In the genomic region with DNA sequence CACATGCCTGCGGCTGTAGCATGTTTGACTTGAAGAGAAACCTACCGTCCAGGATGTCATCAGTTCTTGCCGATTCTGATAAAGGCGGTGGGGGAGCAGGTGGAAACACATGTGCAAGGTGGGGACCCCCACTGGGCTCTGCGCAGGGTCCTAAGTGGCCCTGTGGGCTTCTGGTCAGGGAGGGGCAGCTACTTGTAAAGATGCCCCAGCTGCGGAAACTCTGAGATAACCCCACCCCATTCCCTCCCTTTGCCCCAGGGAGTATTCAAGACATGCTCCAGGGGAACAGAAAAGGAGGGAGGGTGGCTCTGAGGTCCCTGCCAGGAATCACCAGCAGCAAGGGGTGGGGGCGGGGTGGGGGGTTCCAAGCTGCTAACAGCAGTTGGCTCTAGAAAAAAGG, we compare ENCODE assay signal across 11 cellular contexts.
"Had no signal": no experiment of that assay in that cellular context is flagged by ENCODE, and none has a peak within 500 bp of the region (broad histone marks: within the 10 kb centered on the region; RNA-seq: fewer than 3 reads in every experiment).

No MANE protein-coding gene starts in this region.

- DNase-seq: GM23248, GOT3, HFFc6, Karpas-422, KBM-7 had no signal

- H3K4me1 ChIP-seq: HAP-1 had no signal

- H3K4me2 ChIP-seq: KMS-11 had no signal

- H3K4me3 Mint-ChIP-seq: HFFc6, IgD-negative memory B cell had no signal

- ATAC-seq: HCT116, HepG2 had no signal

- H3K9me3 ChIP-seq: HAP-1 had no signal

- H3K36me3 ChIP-seq: HAP-1 had no signal

- H3K4me3 ChIP-seq: GM23248, HAP-1 had no signal

- H2AFZ ChIP-seq: GM23248 had no signal

- H3K27ac ChIP-seq: GM23248, HL-60, KMS-11 had no signal

- H3K27ac Mint-ChIP-seq: HFFc6, IgD-negative memory B cell had no signal

- H3K9ac ChIP-seq: GM23248, KMS-11 had no signal

- H3K27me3 Mint-ChIP-seq: IgD-negative memory B cell had no signal
